In the genomic region with DNA sequence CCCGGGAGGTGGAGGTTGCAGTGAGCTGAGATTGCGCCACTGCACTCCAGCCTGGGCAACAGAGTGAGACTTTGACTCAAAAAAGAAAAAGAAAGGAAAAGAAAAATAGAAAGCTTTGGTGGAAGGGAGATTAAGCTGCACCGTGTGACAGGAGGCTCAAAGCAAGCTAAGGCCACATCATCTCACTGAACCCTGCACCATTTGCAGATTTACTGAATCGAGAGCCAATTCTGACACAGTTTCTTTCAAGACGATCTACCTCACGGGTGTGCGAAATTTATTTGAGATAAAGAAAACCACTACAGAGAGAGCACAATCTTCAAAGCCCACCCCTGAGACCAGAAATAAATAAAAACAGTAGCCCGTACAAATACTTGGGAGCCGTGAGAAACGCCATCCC, we compare ENCODE assay signal across 12 cellular contexts.
"Had no signal": no experiment of that assay in that cellular context is flagged by ENCODE, and none has a peak within 500 bp of the region (broad histone marks: within the 10 kb centered on the region; RNA-seq: fewer than 3 reads in every experiment).

No MANE protein-coding gene starts in this region.

- H3K9me3 ChIP-seq: adrenal gland, gastrocnemius medialis, lower lobe of right lung, ovary, thyroid gland, uterus had no signal

- H3K27ac Mint-ChIP-seq: activated CD4-positive, alpha-beta T cell treated with anti-CD3 and anti-CD28 coated beads, Interleukin-2, amount 10 ng/mL, durations not matched to agents 24 days and 14 days; activated T-cell treated with anti-CD3 and anti-CD28 coated beads, Interleukin-2, amount 50 U/mL, for 24 hours; WTC11 had no signal

- H3K4me1 ChIP-seq: lower lobe of right lung, uterus had no signal

- ATAC-seq: gastrocnemius medialis, left colon, lower lobe of right lung, WTC11 had no signal

- H3K36me3 Mint-ChIP-seq: WTC11 had no signal

- DNase-seq: activated T-cell treated with anti-CD3 and anti-CD28 coated beads, Interleukin-2, amount 50 U/mL, for 24 hours; adrenal gland; erythroblast; gastrocnemius medialis; left colon; lower lobe of right lung; ovary; stimulated activated CD4-positive, alpha-beta T cell treated with anti-CD3 and anti-CD28 coated beads, Interleukin-1b, Interleukin-23, amount 100 ng/mL, for 48 hours; thyroid gland; uterus had no signal

- H3K27ac ChIP-seq: adrenal gland, gastrocnemius medialis, lower lobe of right lung, ovary, thyroid gland, uterus had no signal

- H3K27me3 ChIP-seq: adrenal gland, ovary, thyroid gland had no signal

- H3K36me3 ChIP-seq: adrenal gland, gastrocnemius medialis, lower lobe of right lung, ovary, thyroid gland, uterus had no signal

- H3K4me3 Mint-ChIP-seq: activated CD4-positive, alpha-beta T cell treated with anti-CD3 and anti-CD28 coated beads, Interleukin-2, amount 10 ng/mL, durations not matched to agents 24 days and 14 days; activated T-cell treated with anti-CD3 and anti-CD28 coated beads, Interleukin-2, amount 50 U/mL, for 24 hours; WTC11 had no signal

- H3K9me3 Mint-ChIP-seq: activated T-cell treated with anti-CD3 and anti-CD28 coated beads, Interleukin-2, amount 50 U/mL, for 24 hours; WTC11 had no signal

- H3K4me3 ChIP-seq: adrenal gland, gastrocnemius medialis, lower lobe of right lung, ovary, thyroid gland, uterus had no signal
